Comparison of ENCODE assay signal across 8 cellular contexts in the genomic region with DNA sequence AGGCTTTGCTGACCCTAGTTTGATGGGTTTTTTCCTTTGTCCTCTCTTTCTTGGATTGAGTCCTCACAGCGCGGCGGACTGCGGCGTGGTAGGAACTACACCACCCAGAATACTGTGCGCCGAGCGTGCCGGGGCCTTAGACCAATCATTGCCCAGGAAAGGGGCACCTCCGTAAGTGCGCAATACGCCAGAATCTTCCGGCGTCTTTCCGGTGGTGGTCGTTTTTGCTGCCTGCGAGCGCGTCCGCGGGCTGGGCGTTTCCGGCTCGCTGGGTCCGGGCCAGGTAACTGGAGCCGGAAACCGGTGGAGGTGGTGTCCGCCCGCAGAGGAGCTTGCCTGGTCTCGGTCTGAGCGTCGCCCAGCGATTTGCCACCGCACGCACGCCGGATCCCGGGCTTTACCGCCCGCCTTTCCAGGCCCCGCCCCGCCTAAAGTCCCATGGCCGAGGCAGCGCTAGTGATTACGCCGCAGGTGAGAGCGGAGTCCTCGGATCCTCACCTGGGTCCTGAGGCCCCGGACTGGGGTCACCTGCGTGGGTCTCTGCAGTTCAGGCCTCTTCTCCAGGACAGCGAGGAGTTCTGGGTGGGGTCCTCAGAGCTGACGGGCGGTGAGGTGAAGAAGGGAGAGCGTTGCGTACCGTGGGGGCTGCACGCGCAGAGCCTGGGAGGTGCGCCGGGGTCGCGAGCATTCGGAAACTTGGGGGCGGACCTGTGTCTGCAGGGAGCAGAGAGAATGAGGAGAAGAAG.
DNase-seq lines count a peak whose midpoint lies in the region; ATAC-seq and TF ChIP-seq lines count a peak whose summit lies in the region.

Gene ZNF549, plus strand, starts transcription at position 221 of the 746 bp plus-strand sequence. Its CDS starts 218 bp downstream, at position 439.

- H3K9me3 Mint-ChIP-seq in nephron progenitor cell: peaks cover 91% of the 10 kb centered on the region

- ATAC-seq in GM21619 (IDR thresholded peaks at IDR 0.05; ENCODE audit: unreplicated experiment): peak; percentile 99
- ATAC-seq in stimulated activated naive CD8-positive, alpha-beta T cell treated with anti-CD3 and anti-CD28 coated beads, Interleukin-15, Interleukin-2, amounts not matched to agents 100 U/mL and 50 U/mL, for 24 hours: peak; percentile 100

- peaks cover 16% of the 10 kb centered on the region for H3K4me1 Mint-ChIP-seq in nephron progenitor cell

- CTCF ChIA-PET in RWPE1 (lab: Yijun Ruan, JAX): no interaction called here

- peaks cover 60% of the 10 kb centered on the region for H3K36me3 Mint-ChIP-seq in nephron progenitor cell (ENCODE audit: low read depth)

- H3K27ac Mint-ChIP-seq in nephron progenitor cell: peak within 1 kb of the TSS; percentile 84

- H3K27me3 Mint-ChIP-seq in nephron progenitor cell (ENCODE audit: low read depth, poor library complexity): peaks cover 18% of the 10 kb centered on the region

- peak within 1 kb of the TSS; percentile 80 to 93 for H3K4me3 ChIP-seq in foreskin fibroblast (ENCODE audit: low read depth in 1 of 2, low read length in 2 of 2)

- POLR2A ChIA-PET in RWPE1 (lab: Yijun Ruan, JAX; ENCODE audit: low non-redundant PET): no interaction called here

- DNase-seq in DMS53 (lab: John Stamatoyannopoulos, UW): peak; percentile 97
- peak; percentile 93 for DNase-seq in KG1 (lab: John Stamatoyannopoulos, UW)
- DNase-seq in RWPE1 (ENCODE audit: low spot score): peak; percentile 96
- peak; percentile 83 for DNase-seq in activated effector memory CD4-positive, alpha-beta T cell treated with Interleukin-2 at 50 U/mL for 16 hours
- peak; percentile 85 to 96 for DNase-seq in foreskin fibroblast
- peak; percentile 84 for DNase-seq in nephron progenitor cell
- peak; percentile 87 for DNase-seq in stimulated activated naive CD8-positive, alpha-beta T cell treated with anti-CD3 and anti-CD28 coated beads, Interleukin-15, Interleukin-2, amounts not matched to agents 100 U/mL and 50 U/mL, for 24 hours

- no peak for TF ChIP-seq CTCF in RWPE1 (conservative IDR thresholded peaks at IDR 0.05; ENCODE audit: low read depth)
- TF ChIP-seq CTCF in foreskin fibroblast (IDR thresholded peaks at IDR 0.05; ENCODE audit: low read depth, low read length): no peak
- TF ChIP-seq CTCF in nephron progenitor cell (IDR thresholded peaks at IDR 0.05): no peak

- peak within 1 kb of the TSS; percentile 81 for H3K27ac ChIP-seq in RWPE1

- peak within 1 kb of the TSS; percentile 96 for H3K4me3 Mint-ChIP-seq in nephron progenitor cell

Comparison
In these comparisons a context has a peak if more than half of its experiments do, and no peak if none do; other contexts are left out.
1. Peak in every context shown above with its lines: DNase-seq, ATAC-seq, H3K4me3 ChIP-seq and H3K27ac ChIP-seq.